ENCODE assay signal across 28 cellular contexts in genomic region chr10:110914411-110914810, GRCh38. TPM values are rescaled to one million over a fixed set of nuclear protein-coding genes. Genes with fewer than 3 reads are reported as not detected.
DNase-seq lines count a peak whose midpoint lies in the region; ATAC-seq, FAIRE-seq and TF ChIP-seq lines count a peak whose summit lies in the region.
"Had no signal": no experiment of that assay in that cellular context is flagged by ENCODE, and none has a peak within 500 bp of the region (broad histone marks: within the 10 kb centered on the region; RNA-seq: fewer than 3 reads in every experiment).

No MANE protein-coding gene starts in this region.

- peak overlapping the region; percentile 57 for H3K4me2 ChIP-seq in BLaER1
- H3K4me2 ChIP-seq: GM23338 had no signal

- no peak overlapping the region for H3K9ac ChIP-seq in BLaER1

- H3K27me3 Mint-ChIP-seq in brain: peaks cover 7% of the 10 kb centered on the region
- H3K27me3 Mint-ChIP-seq: central memory CD8-positive, alpha-beta T cell; natural killer cell treated with Interleukin-12 subunit alpha and Interleukin-12 subunit beta and Interleukin-15 and Interleukin-18, amount 100 ng/mL, for 72 hours had no signal

- peak overlapping the region in 1 of 5 experiments; percentile 92 for H3K27ac Mint-ChIP-seq in brain
- H3K27ac Mint-ChIP-seq: natural killer cell treated with Interleukin-12 subunit alpha and Interleukin-12 subunit beta and Interleukin-15 and Interleukin-18, amount 100 ng/mL, for 72 hours had no signal

- no peaks in the 10 kb centered on the region for H3K9me3 ChIP-seq in BLaER1
- H3K9me3 ChIP-seq: esophagus squamous epithelium, upper lobe of left lung had no signal

- no peak for TF ChIP-seq CTCF in brain (conservative IDR thresholded peaks at IDR 0.05)

- DNase-seq in GM19239 (ENCODE audit: insufficient read length, low spot score) (no peak), iris pigment epithelial cell (ENCODE audit: low read depth) (peak; percentile 16), nucleus accumbens (lab: John Stamatoyannopoulos, UW) (no peak), NCI-H82 (lab: John Stamatoyannopoulos, UW) (no peak), RPMI8226 (no peak)
- DNase-seq: activated CD4-positive, alpha-beta T cell treated with anti-CD3 and anti-CD28 coated beads for 48 hours; C1 segment of cervical spinal cord; COR-L47; DMS79 treated with DMSO at 0.1 percent for 48 hours; dorsolateral prefrontal cortex; esophagus squamous epithelium; hypothalamus; left colon; NCI-H1048; NCI-H1930; NCI-H524; PC-3; SHP77 treated with DMSO at 0.1 percent for 48 hours; stimulated activated naive CD4-positive, alpha-beta T cell; SW 1271; upper lobe of left lung had no signal

- H4K20me1 ChIP-seq in BLaER1: peaks cover 8% of the 10 kb centered on the region; the same call in 1 of the 2 replicates

- no peaks in the 10 kb centered on the region for H3K36me3 ChIP-seq in BLaER1
- H3K36me3 ChIP-seq: esophagus squamous epithelium, upper lobe of left lung had no signal

- H3K4me1 Mint-ChIP-seq in brain: peaks cover 35% of the 10 kb centered on the region

- H3K4me3 ChIP-seq in BLaER1: no peak overlapping the region
- H3K4me3 ChIP-seq: dorsolateral prefrontal cortex, esophagus squamous epithelium, GM23338, upper lobe of left lung had no signal

- H3K9me3 Mint-ChIP-seq in brain: no peaks in the 10 kb centered on the region
- H3K9me3 Mint-ChIP-seq: central memory CD8-positive, alpha-beta T cell; GM23338; natural killer cell treated with Interleukin-12 subunit alpha and Interleukin-12 subunit beta and Interleukin-15 and Interleukin-18, amount 100 ng/mL, for 72 hours had no signal

- H3K36me3 Mint-ChIP-seq in brain: no peaks in the 10 kb centered on the region
- H3K36me3 Mint-ChIP-seq: natural killer cell treated with Interleukin-12 subunit alpha and Interleukin-12 subunit beta and Interleukin-15 and Interleukin-18, amount 100 ng/mL, for 72 hours had no signal

- peak overlapping the region in 3 of 5 experiments; percentile 31 to 59 (median 50) for H3K4me3 Mint-ChIP-seq in brain
- H3K4me3 Mint-ChIP-seq: central memory CD8-positive, alpha-beta T cell; GM23338; natural killer cell treated with Interleukin-12 subunit alpha and Interleukin-12 subunit beta and Interleukin-15 and Interleukin-18, amount 100 ng/mL, for 72 hours had no signal

- no peaks in the 10 kb centered on the region for H3K27me3 ChIP-seq in BLaER1
- H3K27me3 ChIP-seq: dorsolateral prefrontal cortex, esophagus squamous epithelium, upper lobe of left lung had no signal

- FAIRE-seq in GM19239 (lab: Jason Lieb, UNC): peak; percentile 51
- FAIRE-seq: endometrium had no signal

- no peak for ATAC-seq in HG03342 (IDR thresholded peaks at IDR 0.05; ENCODE audit: unreplicated experiment)
- ATAC-seq: GM23338; left colon; natural killer cell treated with Interleukin-12 subunit alpha and Interleukin-12 subunit beta and Interleukin-15 and Interleukin-18, amount 100 ng/mL, for 72 hours; PC-3 had no signal

- peaks cover 20% of the 10 kb centered on the region for H3K4me1 ChIP-seq in BLaER1

- no peak overlapping the region for H3K27ac ChIP-seq in BLaER1
- H3K27ac ChIP-seq: dorsolateral prefrontal cortex, esophagus squamous epithelium, upper lobe of left lung had no signal

RNA-seq across cellular contexts. Expression of gene BBIP1, which starts 4.6 kb away (rescaled TPM):
- 32.5 TPM for polyA plus RNA-seq in brain (ENCODE audit: insufficient read depth, low read depth, low replicate concordance)

RNA-seq across cellular contexts. Expression of gene SHOC2, which starts 5.0 kb away (rescaled TPM):
- polyA plus RNA-seq in brain (ENCODE audit: insufficient read depth, low read depth, low replicate concordance): 10.1 TPM

RNA-seq across cellular contexts. Expression of gene PDCD4, which starts 42.7 kb away (rescaled TPM):
- 37.4 TPM for polyA plus RNA-seq in brain (ENCODE audit: insufficient read depth, low read depth, low replicate concordance)
